Comparison of ENCODE assay signal across 24 cellular contexts in genomic region chr18:62312851-62313250, GRCh38.
"Had no signal": no experiment of that assay in that cellular context is flagged by ENCODE, and none has a peak within 500 bp of the region (broad histone marks: within the 10 kb centered on the region; RNA-seq: fewer than 3 reads in every experiment).

No MANE protein-coding gene starts in this region.

- H3K9me3 ChIP-seq: Peyer's patch, SJCRH30, SK-N-SH had no signal

- H3K27me3 Mint-ChIP-seq: activated T-helper 17 cell treated with anti-CD3 and anti-CD28 coated beads, Interleukin-2, amount 50 U/mL, for 72 hours had no signal

- H3K9me3 Mint-ChIP-seq: activated CD4-positive, alpha-beta memory T cell treated with anti-CD3 and anti-CD28 coated beads, Interleukin-2, amount 10 ng/mL, durations not matched to agents 7 days and 5 days; activated naive CD4-positive, alpha-beta T cell treated with anti-CD3 and anti-CD28 coated beads, Interleukin-2, amount 10 ng/mL, durations not matched to agents 7 days and 5 days; activated naive CD8-positive, alpha-beta T cell treated with anti-CD3 and anti-CD28 coated beads for 36 hours; activated T-helper 17 cell treated with anti-CD3 and anti-CD28 coated beads, Interleukin-2, amount 50 U/mL, for 72 hours had no signal

- DNase-seq: activated CD4-positive, alpha-beta memory T cell treated with anti-CD3 and anti-CD28 coated beads, Interleukin-2, amount 10 ng/mL, durations not matched to agents 7 days and 5 days; activated CD4-positive, alpha-beta T cell treated with anti-CD3 and anti-CD28 coated beads, Interleukin-2, amount 50 U/mL, for 1 hour; activated CD4-positive, CD25-positive, alpha-beta regulatory T cell; activated gamma-delta T cell treated with Interleukin-2 at 50 U/mL for 16 hours; activated naive CD4-positive, alpha-beta T cell treated with anti-CD3 and anti-CD28 coated beads, Interleukin-2, amount 10 ng/mL, durations not matched to agents 7 days and 5 days; activated naive CD8-positive, alpha-beta T cell treated with anti-CD3 and anti-CD28 coated beads for 36 hours; activated T-cell treated with anti-CD3 and anti-CD28 coated beads for 4 hours; activated T-cell treated with anti-CD3 and anti-CD28 coated beads, Interleukin-2, amount 50 U/mL, for 48 hours; brain microvascular endothelial cell; NCI-H1048; NCI-H1930; NCI-H2107; NCI-H2171 treated with DMSO at 0.1 percent for 48 hours; NCI-H226; NCI-H526; Peyer's patch; Right ventricle myocardium superior; SJCRH30; SK-N-SH; T-helper 1 cell had no signal

- H3K9ac ChIP-seq: SK-N-SH had no signal

- H3K4me2 ChIP-seq: SK-N-SH had no signal

- H3K4me3 Mint-ChIP-seq: activated CD4-positive, alpha-beta memory T cell treated with anti-CD3 and anti-CD28 coated beads, Interleukin-2, amount 10 ng/mL, durations not matched to agents 7 days and 5 days; activated naive CD4-positive, alpha-beta T cell treated with anti-CD3 and anti-CD28 coated beads, Interleukin-2, amount 10 ng/mL, durations not matched to agents 7 days and 5 days; activated naive CD8-positive, alpha-beta T cell treated with anti-CD3 and anti-CD28 coated beads for 36 hours; activated T-helper 17 cell treated with anti-CD3 and anti-CD28 coated beads, Interleukin-2, amount 50 U/mL, for 72 hours had no signal

- H3K27ac ChIP-seq: brain microvascular endothelial cell, cardiac muscle cell, Peyer's patch, RWPE1, SJCRH30, VCaP had no signal

- H3K36me3 ChIP-seq: brain microvascular endothelial cell, cardiac muscle cell, SJCRH30 had no signal

- ATAC-seq: activated T-helper 17 cell treated with anti-CD3 and anti-CD28 coated beads, Interleukin-2, amount 50 U/mL, for 72 hours had no signal

- H3K27ac Mint-ChIP-seq: activated CD4-positive, alpha-beta memory T cell treated with anti-CD3 and anti-CD28 coated beads, Interleukin-2, amount 10 ng/mL, durations not matched to agents 7 days and 5 days; activated naive CD4-positive, alpha-beta T cell treated with anti-CD3 and anti-CD28 coated beads, Interleukin-2, amount 10 ng/mL, durations not matched to agents 7 days and 5 days; activated naive CD8-positive, alpha-beta T cell treated with anti-CD3 and anti-CD28 coated beads for 36 hours; activated T-helper 17 cell treated with anti-CD3 and anti-CD28 coated beads, Interleukin-2, amount 50 U/mL, for 72 hours had no signal

- H3K4me1 ChIP-seq: Peyer's patch, SJCRH30 had no signal

- H3K27me3 ChIP-seq: brain microvascular endothelial cell, cardiac muscle cell, Peyer's patch, SJCRH30 had no signal

- H3K4me3 ChIP-seq: cardiac muscle cell, Peyer's patch, SJCRH30 had no signal

- H3K4me1 Mint-ChIP-seq: activated CD4-positive, alpha-beta memory T cell treated with anti-CD3 and anti-CD28 coated beads, Interleukin-2, amount 10 ng/mL, durations not matched to agents 7 days and 5 days; activated naive CD4-positive, alpha-beta T cell treated with anti-CD3 and anti-CD28 coated beads, Interleukin-2, amount 10 ng/mL, durations not matched to agents 7 days and 5 days; activated naive CD8-positive, alpha-beta T cell treated with anti-CD3 and anti-CD28 coated beads for 36 hours; activated T-helper 17 cell treated with anti-CD3 and anti-CD28 coated beads, Interleukin-2, amount 50 U/mL, for 72 hours had no signal
